ENCODE assay signal across 16 cellular contexts in genomic region chr16:64428463-64428862, GRCh38.
DNase-seq lines count a peak whose midpoint lies in the region; ATAC-seq and TF ChIP-seq lines count a peak whose summit lies in the region.
"Had no signal": no experiment of that assay in that cellular context is flagged by ENCODE, and none has a peak within 500 bp of the region (broad histone marks: within the 10 kb centered on the region; RNA-seq: fewer than 3 reads in every experiment).

No MANE protein-coding gene starts in this region.

- CTCF ChIA-PET in SK-N-SH (lab: Yijun Ruan, JAX): interaction anchor here (0.7 to 1.0 kb wide), 2 partner anchors 10 to 1067 kb away, joined by 3 read pairs; no protein-coding TSS in a partner anchor

- H3K4me2 ChIP-seq in SK-N-SH: no peak overlapping the region

- H3K9ac ChIP-seq in SK-N-SH: peak overlapping the region; percentile 13; the same call in 1 of the 2 replicates

- TF ChIP-seq CTCF in HFFc6 (IDR thresholded peaks at IDR 0.05) (no peak), SK-N-SH (IDR thresholded peaks at IDR 0.05) (no peak), foreskin keratinocyte (conservative IDR thresholded peaks at IDR 0.05) (no peak)

- POLR2A ChIA-PET in SK-N-SH (lab: Yijun Ruan, JAX): no interaction called here

- peak overlapping the region; percentile 48 to 73; a peak in 3 of 4 replicates for H3K27ac ChIP-seq in SK-N-SH (ENCODE audit: low read depth in 2 of 2, low read length in 1 of 2)
- H3K27ac ChIP-seq in foreskin keratinocyte: no peak overlapping the region

- peaks cover 29% of the 10 kb centered on the region for H3F3A ChIP-seq in SK-N-SH (replicated peaks; ENCODE audit: insufficient read depth)

- no peak overlapping the region for H3K4me3 ChIP-seq in SK-N-SH (ENCODE audit: low read depth in 2 of 2, low read length in 1 of 2)

- peaks cover 14% of the 10 kb centered on the region for H3K4me1 Mint-ChIP-seq in HFFc6 (ENCODE audit: low read depth)
- H3K4me1 Mint-ChIP-seq: activated naive CD8-positive, alpha-beta T cell treated with anti-CD3 and anti-CD28 coated beads, Interleukin-2, amount 10 ng/mL, durations not matched to agents 7 days and 5 days; immature natural killer cell; naive thymus-derived CD4-positive, alpha-beta T cell had no signal

- intact Hi-C loops in posterior vena cava (cut with DNase I): no loop called here

- H3K9me3 ChIP-seq in SK-N-SH: 0 out of 2 replicates have a peak, but pooled peaks cover 5% of the 10 kb centered on the region

- H3K27me3 Mint-ChIP-seq in HFFc6 (ENCODE audit: insufficient read depth): peaks cover 2% of the 10 kb centered on the region; the same call in 1 of the 2 replicates
- H3K27me3 Mint-ChIP-seq: activated CD8-positive, alpha-beta T cell treated with anti-CD3 and anti-CD28 coated beads for 36 hours; activated naive CD8-positive, alpha-beta T cell treated with anti-CD3 and anti-CD28 coated beads, Interleukin-2, amount 10 ng/mL, durations not matched to agents 7 days and 5 days; naive thymus-derived CD4-positive, alpha-beta T cell had no signal

- no peaks in the 10 kb centered on the region for H3K79me2 ChIP-seq in SK-N-SH (ENCODE audit: insufficient read depth)

- TF ChIP-seq EP300 in SK-N-SH (IDR thresholded peaks at IDR 0.05; ENCODE audit: borderline replicate concordance in 1 of 2, low read depth in 1 of 2, low read length in 1 of 2): peak; percentile 56 to 98

- H3K27ac Mint-ChIP-seq in HFFc6: no peak overlapping the region
- H3K27ac Mint-ChIP-seq: activated CD8-positive, alpha-beta T cell treated with anti-CD3 and anti-CD28 coated beads for 36 hours; activated naive CD8-positive, alpha-beta T cell treated with anti-CD3 and anti-CD28 coated beads, Interleukin-2, amount 10 ng/mL, durations not matched to agents 7 days and 5 days; immature natural killer cell; naive thymus-derived CD4-positive, alpha-beta T cell had no signal

- peaks cover 0 to 8% of the 10 kb centered on the region in 2 experiments for H3K36me3 ChIP-seq in SK-N-SH (replicated peaks in 1 of 2; ENCODE audit: control insufficient read depth in 1 of 2, insufficient read depth in 2 of 2, low read length in 1 of 2)

- DNase-seq in AG08395 (ENCODE audit: low spot score) (peak; percentile 57), HFFc6 (peak; percentile 55), SK-N-SH (peak; percentile 6), foreskin keratinocyte (peak in 1 of 2 donors; percentile 72), NCI-H2081 treated with DMSO at 0.1 percent for 48 hours (lab: John Stamatoyannopoulos, UW) (no peak), posterior vena cava (ENCODE audit: low spot score) (no peak)
- DNase-seq in activated CD8-positive, alpha-beta memory T cell treated with anti-CD3 and anti-CD28 coated beads, Interleukin-2, amount 50 U/mL, for 4 hours: no peak
- DNase-seq: activated CD8-positive, alpha-beta T cell treated with anti-CD3 and anti-CD28 coated beads for 36 hours; activated naive CD8-positive, alpha-beta T cell treated with anti-CD3 and anti-CD28 coated beads, Interleukin-2, amount 10 ng/mL, durations not matched to agents 7 days and 5 days; C1 segment of cervical spinal cord; immature natural killer cell; naive thymus-derived CD4-positive, alpha-beta T cell; NCI-H526; stimulated activated CD4-positive, alpha-beta T cell treated with anti-CD3 and anti-CD28 coated beads, Interleukin-15, amount 100 ng/mL, for 24 hours; T-helper 1 cell had no signal

- 19% methylated on average over 1 of the region's 1 CpG for WGBS in SK-N-SH (ENCODE audit: low lambda C conversion rate)

- H3K9me3 Mint-ChIP-seq in HFFc6: peaks cover 20% of the 10 kb centered on the region

- peaks cover 2 to 7% of the 10 kb centered on the region in 2 experiments; a peak in 3 of 4 replicates for H3K4me1 ChIP-seq in SK-N-SH (ENCODE audit: control insufficient read depth in 1 of 2, insufficient read depth in 2 of 2, low read depth in 1 of 2, low read length in 1 of 2)
- no peaks in the 10 kb centered on the region for H3K4me1 ChIP-seq in foreskin keratinocyte

- no peaks in the 10 kb centered on the region for H4K20me1 ChIP-seq in SK-N-SH (ENCODE audit: insufficient read depth)

- H3K27me3 ChIP-seq in SK-N-SH (ENCODE audit: insufficient read depth) (no peaks in the 10 kb centered on the region), foreskin keratinocyte (peaks cover 6% of the 10 kb centered on the region)

- peaks cover 21% of the 10 kb centered on the region for H3K36me3 Mint-ChIP-seq in HFFc6 (ENCODE audit: low read depth)
- H3K36me3 Mint-ChIP-seq: activated naive CD8-positive, alpha-beta T cell treated with anti-CD3 and anti-CD28 coated beads, Interleukin-2, amount 10 ng/mL, durations not matched to agents 7 days and 5 days had no signal

- TF ChIP-seq RAD21 in SK-N-SH (IDR thresholded peaks at IDR 0.05; ENCODE audit: low read length): no peak; the same call in 1 of the 2 replicates

- no peak overlapping the region for H2AFZ ChIP-seq in SK-N-SH (ENCODE audit: low read depth)

- H3K4me3 Mint-ChIP-seq in HFFc6: no peak overlapping the region
- H3K4me3 Mint-ChIP-seq: activated CD8-positive, alpha-beta T cell treated with anti-CD3 and anti-CD28 coated beads for 36 hours; activated naive CD8-positive, alpha-beta T cell treated with anti-CD3 and anti-CD28 coated beads, Interleukin-2, amount 10 ng/mL, durations not matched to agents 7 days and 5 days; immature natural killer cell; naive thymus-derived CD4-positive, alpha-beta T cell had no signal

- ATAC-seq in foreskin keratinocyte (peak; percentile 86), HG03354 (IDR thresholded peaks at IDR 0.05; ENCODE audit: poor library complexity, severe bottlenecking, unreplicated experiment) (no peak)
- ATAC-seq: activated CD8-positive, alpha-beta T cell treated with anti-CD3 and anti-CD28 coated beads for 36 hours; naive thymus-derived CD4-positive, alpha-beta T cell had no signal

- no peaks in the 10 kb centered on the region for H3K9me2 ChIP-seq in SK-N-SH

TF ChIP-seq in SK-N-SH, 30 proteins besides CTCF, POLR2A, EP300 and RAD21 (continues in another document):
- TF ChIP-seq TCF12 (IDR thresholded peaks at IDR 0.05): peak; percentile 99
- no peak for TF ChIP-seq GATA2 (CRISPR knock-in tag; IDR thresholded peaks at IDR 0.05)
- TF ChIP-seq FOSL2 (IDR thresholded peaks at IDR 0.05; ENCODE audit: borderline replicate concordance, low read depth): peak; percentile 92
- TF ChIP-seq JUND (IDR thresholded peaks at IDR 0.05): peak; percentile 97
- no peak for TF ChIP-seq TAF1 (IDR thresholded peaks at IDR 0.05; ENCODE audit: borderline replicate concordance, low read depth, low read length)
- TF ChIP-seq REST (IDR thresholded peaks at IDR 0.05; ENCODE audit: low read depth, low read length): no peak
- TF ChIP-seq MXI1 (IDR thresholded peaks at IDR 0.05; ENCODE audit: low read depth, low read length): no peak
- TF ChIP-seq ZBTB33 (IDR thresholded peaks at IDR 0.05; ENCODE audit: borderline replicate concordance, low read depth): peak; percentile 80
- TF ChIP-seq PBX3 (IDR thresholded peaks at IDR 0.05): peak; percentile 95
- peak; percentile 70; the same call in 1 of the 2 replicates for TF ChIP-seq FOXM1 (IDR thresholded peaks at IDR 0.05; ENCODE audit: low read depth)
- TF ChIP-seq CHD2 (IDR thresholded peaks at IDR 0.05; ENCODE audit: low read length, partially characterized antibody): no peak

Comparison
In these comparisons a context has a peak if more than half of its experiments do, and no peak if none do; other contexts are left out.
1. DNase-seq: peak in AG08395 (single experiment), HFFc6 (single experiment) and SK-N-SH (single experiment); none in NCI-H2081 treated with DMSO at 0.1 percent for 48 hours (single experiment), posterior vena cava (single experiment) and activated CD8-positive, alpha-beta memory T cell treated with anti-CD3 and anti-CD28 coated beads, Interleukin-2, amount 50 U/mL, for 4 hours (single experiment).